ENCODE assay signal across 1 cellular context in genomic region chr22:50341977-50342650, GRCh38.
TF ChIP-seq lines count a peak whose summit lies in the region.

No MANE protein-coding gene starts in this region.

TF ChIP-seq in H1, 55 proteins besides CTCF, POLR2A, EP300 and RAD21:
- TF ChIP-seq SIN3A (conservative IDR thresholded peaks at IDR 0.05 in 1 of 2, IDR thresholded peaks at IDR 0.05 in 1 of 2; ENCODE audit: low read depth in 1 of 2, low read length in 2 of 2) (0 out of 4 replicates have a peak, but pooled peaks of 1 of the 2 experiments have one; percentile 60), CREB1 (IDR thresholded peaks at IDR 0.05) (peak; percentile 17; the same call in 1 of the 2 replicates), ATF3 (IDR thresholded peaks at IDR 0.05; ENCODE audit: insufficient read depth, low read depth, low read length) (peak; percentile 26; the same call in 1 of the 2 replicates), NANOG (IDR thresholded peaks at IDR 0.05; ENCODE audit: insufficient read depth, low read depth, low read length, poor library complexity, severe bottlenecking) (no peak), TEAD4 (IDR thresholded peaks at IDR 0.05; ENCODE audit: low read depth, low read length) (0 out of 2 replicates have a peak, but pooled peaks have one; percentile 17), TCF12 (IDR thresholded peaks at IDR 0.05; ENCODE audit: low read depth, low read length) (0 out of 2 replicates have a peak, but pooled peaks have one; percentile 55), ASH2L (IDR thresholded peaks at IDR 0.05; ENCODE audit: low read length) (peak; percentile 78), TAF1 (IDR thresholded peaks at IDR 0.05; ENCODE audit: low read depth, low read length) (no peak), BRCA1 (IDR thresholded peaks at IDR 0.05; ENCODE audit: low read depth, low read length) (0 out of 2 replicates have a peak, but pooled peaks have one; percentile 10), TAF7 (optimal IDR thresholded peaks at IDR 0.05; ENCODE audit: borderline replicate concordance, low read depth, low read length) (peak; percentile 87), JUND (IDR thresholded peaks at IDR 0.05; ENCODE audit: low read length) (no peak), MAX (IDR thresholded peaks at IDR 0.05) (peak; percentile 11; the same call in 1 of the 2 replicates), HDAC6 (IDR thresholded peaks at IDR 0.05; ENCODE audit: low read depth, low read length) (no peak), YY1 (IDR thresholded peaks at IDR 0.05; ENCODE audit: low read depth, low read length) (peak; percentile 61), EGR1 (IDR thresholded peaks at IDR 0.05; ENCODE audit: borderline replicate concordance, low read depth, low read length) (0 out of 2 replicates have a peak, but pooled peaks have one; percentile 1), KDM4A (IDR thresholded peaks at IDR 0.05; ENCODE audit: low read depth, low read length, severe bottlenecking) (peak; percentile 4), CBX8 (IDR thresholded peaks at IDR 0.05; ENCODE audit: borderline replicate concordance, low read depth, low read length) (no peak), SP1 (IDR thresholded peaks at IDR 0.05; ENCODE audit: low read depth, low read length) (0 out of 2 replicates have a peak, but pooled peaks have one; percentile 43), E2F6 (IDR thresholded peaks at IDR 0.05) (peak; percentile 31; the same call in 1 of the 2 replicates)
